In genomic region chr17:28907052-28907438, GRCh38 we compare ENCODE assay signal across 23 cellular contexts. TPM values are rescaled to one million over a fixed set of nuclear protein-coding genes. Genes with fewer than 3 reads are reported as not detected.
DNase-seq lines count a peak whose midpoint lies in the region; ATAC-seq, FAIRE-seq and TF ChIP-seq lines count a peak whose summit lies in the region.
"Had no signal": no experiment of that assay in that cellular context is flagged by ENCODE, and none has a peak within 500 bp of the region (broad histone marks: within the 10 kb centered on the region; RNA-seq: fewer than 3 reads in every experiment).

No MANE protein-coding gene starts in this region.

- no peak for TF ChIP-seq EP300 in H1 (IDR thresholded peaks at IDR 0.05; ENCODE audit: borderline replicate concordance in 1 of 2, low read depth in 2 of 2, low read length in 2 of 2)

- H2BK12ac ChIP-seq in H1 (ENCODE audit: low read depth, low read length) (no peak overlapping the region), neuronal stem cell (ENCODE audit: low read length) (no peak overlapping the region)

- H3K23me2 ChIP-seq in H1 (ENCODE audit: low read depth, low read length): peaks cover 5% of the 10 kb centered on the region; the same call in 1 of the 2 replicates

- H2BK15ac ChIP-seq in H1 (ENCODE audit: low read length) (no peak overlapping the region), neuronal stem cell (ENCODE audit: low read length) (no peak overlapping the region)

- H3K79me2 ChIP-seq in H1 (ENCODE audit: control insufficient read depth in 1 of 2, insufficient read depth in 2 of 2, low read length in 2 of 2) (no peaks in the 10 kb centered on the region), MM.1S (ENCODE audit: low read length) (peaks cover 14% of the 10 kb centered on the region)

- ATAC-seq in HG03159 (IDR thresholded peaks at IDR 0.05; ENCODE audit: unreplicated experiment): no peak
- ATAC-seq in HG02884 (IDR thresholded peaks at IDR 0.05; ENCODE audit: unreplicated experiment): no peak

- H3K9ac ChIP-seq in H1 (replicated peaks in 1 of 4; ENCODE audit: extremely low read depth in 1 of 4, low read depth in 3 of 4, low read length in 3 of 4): no peak overlapping the region
- no peak overlapping the region for H3K9ac ChIP-seq in neuronal stem cell (ENCODE audit: low read depth, low read length, poor library complexity)
- H3K9ac ChIP-seq in MM.1S (ENCODE audit: low read length): no peak overlapping the region

- FAIRE-seq in H1 (lab: Jason Lieb, UNC): no peak
- FAIRE-seq: D721Med, GM18507, GM19239 had no signal

- DNase-seq in OCI-M2 (lab: John Stamatoyannopoulos, UW; ENCODE audit: unreplicated experiment) (peak; percentile 76), H1 (ENCODE audit: low read depth in 1 of 2, low spot score in 2 of 2) (no peak), neuronal stem cell (ENCODE audit: low spot score) (no peak), MM.1S (no peak), brain microvascular endothelial cell (no peak)
- DNase-seq: activated CD4-positive, CD25-positive, alpha-beta regulatory T cell; activated naive CD4-positive, alpha-beta T cell treated with anti-CD3 and anti-CD28 coated beads for 36 hours; effector memory CD4-positive, alpha-beta T cell; HCEC 1CT; MV-4-11; NCI-H2081; NCI-H748 treated with DMSO at 0.1 percent for 48 hours; Peyer's patch; right cardiac atrium; stimulated activated CD4-positive, alpha-beta T cell treated with anti-CD3 and anti-CD28 coated beads, Interleukin-2, amount 100 ng/mL, for 24 hours; upper lobe of left lung had no signal

- H2BK120ac ChIP-seq in H1 (replicated peaks; ENCODE audit: low read depth, low read length) (no peak overlapping the region), neuronal stem cell (ENCODE audit: low read depth, low read length) (no peak overlapping the region)

- H3K4me1 ChIP-seq in H1 (replicated peaks in 1 of 4; ENCODE audit: control insufficient read depth in 3 of 4, insufficient read depth in 4 of 4, low read length in 3 of 4) (peaks cover 0 to 6% (median 2%) of the 10 kb centered on the region in 4 experiments; a peak in 6 of 7 replicates), neuronal stem cell (ENCODE audit: control insufficient read depth in 2 of 2, insufficient read depth in 1 of 2, low read depth in 1 of 2, low read length in 2 of 2) (peaks cover 0 to 1% of the 10 kb centered on the region in 2 donors), MM.1S (ENCODE audit: low read length) (peaks cover 17% of the 10 kb centered on the region)

- H2AK5ac ChIP-seq in H1 (ENCODE audit: low read depth, low read length) (no peak overlapping the region), neuronal stem cell (ENCODE audit: low read depth, low read length) (no peak overlapping the region)

- TF ChIP-seq CTCF in 22Rv1 (IDR thresholded peaks at IDR 0.05) (no peak), H1 (IDR thresholded peaks at IDR 0.05; ENCODE audit: control extremely low read depth in 1 of 3, insufficient read depth in 1 of 3, low read depth in 1 of 3, low read length in 3 of 3) (no peak), MM.1S (IDR thresholded peaks at IDR 0.05; ENCODE audit: low read length) (no peak), brain microvascular endothelial cell (IDR thresholded peaks at IDR 0.05; ENCODE audit: low read depth, low read length, missing control alignments) (no peak)

- H3K27ac ChIP-seq in 22Rv1: 0 out of 2 replicates have a peak overlapping the region, but pooled peaks have one; percentile 2
- H3K27ac ChIP-seq in H1 (ENCODE audit: low read depth, low read length): no peak overlapping the region
- H3K27ac ChIP-seq in neuronal stem cell (replicated peaks; ENCODE audit: low read length): peak overlapping the region; percentile 25
- H3K27ac ChIP-seq in MM.1S (ENCODE audit: low read length): no peak overlapping the region
- H3K27ac ChIP-seq in brain microvascular endothelial cell: no peak overlapping the region
- H3K27ac ChIP-seq: cardiac muscle cell had no signal

- H4K5ac ChIP-seq in H1 (ENCODE audit: insufficient read length, low read depth, low read length): no peak overlapping the region

- H3K9me2 ChIP-seq in MM.1S (replicated peaks; ENCODE audit: insufficient read depth, low read length): no peaks in the 10 kb centered on the region

- POLR2A ChIA-PET in H1 (lab: Charles Lee; ENCODE audit: partially characterized antibody): interaction anchor here (1.4 to 7.7 kb wide), 6 partner anchors 9 to 180 kb away, joined by 3 to 71 read pairs (median 5); partner anchors contain the start of genes FLOT2, NEK8 and TLCD1

- no peak for TF ChIP-seq RAD21 in H1 (IDR thresholded peaks at IDR 0.05 in 1 of 2, conservative IDR thresholded peaks at IDR 0.05 in 1 of 2; ENCODE audit: low read depth in 2 of 2, low read length in 2 of 2)

- no peak overlapping the region for H3K23ac ChIP-seq in H1 (ENCODE audit: insufficient read length)
- H3K23ac ChIP-seq in neuronal stem cell (ENCODE audit: low read depth, low read length, poor library complexity): no peak overlapping the region

- no peak overlapping the region for H4K8ac ChIP-seq in H1 (ENCODE audit: extremely low read depth, insufficient read depth, low read length)
- no peak overlapping the region for H4K8ac ChIP-seq in neuronal stem cell (ENCODE audit: low read depth, low read length)

- H3K79me1 ChIP-seq in H1 (ENCODE audit: low read depth, low read length) (peaks cover 2% of the 10 kb centered on the region; the same call in 1 of the 2 replicates), neuronal stem cell (ENCODE audit: low read depth, low read length) (no peaks in the 10 kb centered on the region)

- H3K9me3 ChIP-seq in H1 (ENCODE audit: insufficient read depth in 2 of 2, low read depth in 1 of 2, low read length in 1 of 2) (no peaks in the 10 kb centered on the region), neuronal stem cell (replicated peaks in 1 of 2; ENCODE audit: control insufficient read depth in 2 of 2, insufficient read depth in 1 of 2, low read depth in 1 of 2, low read length in 2 of 2) (no peaks in the 10 kb centered on the region), MM.1S (replicated peaks; ENCODE audit: insufficient read depth, low read length) (no peaks in the 10 kb centered on the region)
- H3K9me3 ChIP-seq: Peyer's patch, upper lobe of left lung had no signal

- H3K4ac ChIP-seq in H1 (replicated peaks; ENCODE audit: insufficient read length, low read depth, low read length) (no peak overlapping the region), neuronal stem cell (ENCODE audit: low read length) (no peak overlapping the region)

- H2AFZ ChIP-seq in H1 (ENCODE audit: low read length): no peak overlapping the region
- no peak overlapping the region for H2AFZ ChIP-seq in neuronal stem cell (ENCODE audit: low read length)
- no peak overlapping the region for H2AFZ ChIP-seq in MM.1S (ENCODE audit: low read length)

- peaks cover 6 to 14% of the 10 kb centered on the region in 2 experiments for H4K20me1 ChIP-seq in H1 (replicated peaks in 1 of 2; ENCODE audit: control insufficient read depth in 1 of 2, insufficient read depth in 2 of 2, low read length in 2 of 2)
- H4K20me1 ChIP-seq in MM.1S (ENCODE audit: insufficient read depth, low read length): no peaks in the 10 kb centered on the region

- peaks cover 23% of the 10 kb centered on the region for H3F3A ChIP-seq in MM.1S (ENCODE audit: insufficient read depth, low read length)

- CTCF ChIA-PET in H1 (lab: Charles Lee; ENCODE audit: partially characterized antibody): interaction anchor here (1.1 to 9.6 kb wide), 8 partner anchors 13 to 210 kb away, joined by 3 to 123 read pairs (median 5); partner anchors contain the start of genes NEK8 and TLCD1

- no peak for TF ChIP-seq POLR2A in H1 (IDR thresholded peaks at IDR 0.05; ENCODE audit: control extremely low read depth in 1 of 2, low read depth in 2 of 2, low read length in 2 of 2)

- peak overlapping the region; percentile 37; the same call in 1 of the 2 replicates for H2BK5ac ChIP-seq in H1 (ENCODE audit: low read depth, low read length)
- peak overlapping the region; percentile 56 for H2BK5ac ChIP-seq in neuronal stem cell (ENCODE audit: low read length)

- in situ Hi-C loops in brain microvascular endothelial cell (cut with HindIII; ENCODE audit: low pct_ligation_motif_present, low sequenced_read_pairs): no loop called here

- H3K4me2 ChIP-seq in H1 (ENCODE audit: insufficient read depth in 1 of 2, low read depth in 2 of 2, low read length in 2 of 2) (no peak overlapping the region), neuronal stem cell (ENCODE audit: insufficient read depth, low read length, poor library complexity, severe bottlenecking) (no peak overlapping the region), MM.1S (ENCODE audit: low read depth, low read length) (no peak overlapping the region)

- H3K36me3 ChIP-seq in H1 (ENCODE audit: control insufficient read depth in 2 of 4, insufficient read depth in 4 of 4, low read length in 3 of 4) (peaks cover 48 to 64% (median 59%) of the 10 kb centered on the region in 4 experiments), neuronal stem cell (replicated peaks in 1 of 2; ENCODE audit: control insufficient read depth in 2 of 2, insufficient read depth in 2 of 2, low read length in 2 of 2) (peaks cover 54 to 69% of the 10 kb centered on the region in 2 donors), MM.1S (replicated peaks; ENCODE audit: insufficient read depth, low read length) (0 out of 2 replicates have a peak, but pooled peaks cover 11% of the 10 kb centered on the region), brain microvascular endothelial cell (replicated peaks) (peaks cover 60% of the 10 kb centered on the region)

- no peak overlapping the region for H3K56ac ChIP-seq in H1 (replicated peaks; ENCODE audit: insufficient read length, low read depth, low read length)

- no peak overlapping the region for H3K18ac ChIP-seq in H1 (ENCODE audit: extremely low read depth, low read length)
- H3K18ac ChIP-seq in neuronal stem cell (ENCODE audit: low read length): no peak overlapping the region

- H4K91ac ChIP-seq in H1 (replicated peaks; ENCODE audit: insufficient read length, low read length) (no peak overlapping the region), neuronal stem cell (ENCODE audit: low read depth, low read length, poor library complexity) (no peak overlapping the region)

- 88% methylated on average over 3 of the region's 3 CpGs; no CpG with 5 or more reads in 1 of the 2 experiments for WGBS in H1 (ENCODE audit: extremely low coverage in 1 of 2, insufficient coverage in 1 of 2, insufficient read length in 1 of 2, insufficient replicate concordance in 2 of 2, low coverage in 1 of 2, low lambda C conversion rate in 2 of 2, missing lambda C conversion rate in 1 of 2), 2 experiments
- WGBS in neuronal stem cell (ENCODE audit: extremely low coverage in 2 of 2, insufficient read length in 2 of 2, insufficient replicate concordance in 1 of 2), 2 donors: no CpG with 5 or more reads among the region's 3 CpGs

- no peak overlapping the region for H2BK20ac ChIP-seq in H1 (ENCODE audit: low read length)

- H3K27me3 ChIP-seq in H1 (replicated peaks in 1 of 4; ENCODE audit: control insufficient read depth in 3 of 4, extremely low read depth in 1 of 4, insufficient read depth in 3 of 4, low read length in 3 of 4) (no peaks in the 10 kb centered on the region), neuronal stem cell (ENCODE audit: control insufficient read depth in 3 of 3, insufficient read depth in 3 of 3, low read depth in 1 of 3, low read length in 3 of 3) (no peaks in the 10 kb centered on the region), MM.1S (replicated peaks; ENCODE audit: insufficient read depth, low read length) (no peaks in the 10 kb centered on the region), brain microvascular endothelial cell (replicated peaks) (no peaks in the 10 kb centered on the region)
- H3K27me3 ChIP-seq: cardiac muscle cell, Peyer's patch, upper lobe of left lung had no signal

- H3K14ac ChIP-seq in H1 (ENCODE audit: insufficient read length): no peak overlapping the region
- H3K14ac ChIP-seq in neuronal stem cell (ENCODE audit: low read length): no peak overlapping the region

- H3K4me3 ChIP-seq in H1 (ENCODE audit: extremely low read depth in 1 of 4, insufficient read depth in 2 of 4, low read depth in 3 of 4, low read length in 4 of 4) (no peak overlapping the region), neuronal stem cell (ENCODE audit: low read length in 2 of 2) (no peak overlapping the region), MM.1S (ENCODE audit: low read length) (no peak overlapping the region), brain microvascular endothelial cell (ENCODE audit: low read depth, low read length) (no peak overlapping the region)
- H3K4me3 ChIP-seq: cardiac muscle cell, Peyer's patch, upper lobe of left lung had no signal

RNA-seq across cellular contexts. Expression of gene DHRS13, which starts 4.2 kb away (rescaled TPM):
- 22.1 and 23.7 TPM in 2 replicates for total RNA-seq in H1 (2021; fragmentation: NEBNext Ultra II Directional; extraction: Animal tissue kit (Norgen Biotek cat#: 25700))
- 30.0 and 33.9 TPM in 2 replicates for polyA plus RNA-seq in H1 (2011; rRNA removed)
- polyA plus RNA-seq in H1 (2011; cell fraction: cytosol; rRNA removed): 31.3 TPM
- polyA plus RNA-seq in H1 (2011; cell fraction: nucleus; rRNA removed): 26.4 TPM
- 9.0 to 18.0 TPM (median 17.3 TPM) in 4 replicates for polyA plus RNA-seq in H1 (2012, experiment 1 of 2)
- 21.1 TPM for polyA plus RNA-seq in H1 (2012, experiment 2 of 2)
- 29.1 TPM for polyA plus RNA-seq in H1 (2013, experiment 1 of 2)
- polyA plus RNA-seq in H1 (2013, experiment 2 of 2): 30.8 TPM
- polyA minus RNA-seq in H1 (2011; rRNA and poly(A)+ RNA removed): 18.9 and 19.8 TPM in 2 replicates
- polyA minus RNA-seq in H1 (2011; cell fraction: cytosol; rRNA and poly(A)+ RNA removed): 12.2 TPM
- polyA minus RNA-seq in H1 (2011; cell fraction: nucleus; rRNA and poly(A)+ RNA removed): 14.2 TPM
- polyA plus RNA-seq in neuronal stem cell (2013, experiment 1 of 2): 15.4 TPM
- 14.5 TPM for polyA plus RNA-seq in neuronal stem cell (2013, experiment 2 of 2)

RNA-seq across cellular contexts. Expression of gene FLOT2, which starts 9.5 kb away (rescaled TPM):
- total RNA-seq in H1 (2021; fragmentation: NEBNext Ultra II Directional; extraction: Animal tissue kit (Norgen Biotek cat#: 25700)): 116 and 121 TPM in 2 replicates
- 189 and 209 TPM in 2 replicates for polyA plus RNA-seq in H1 (2011; rRNA removed)
- 133 TPM for polyA plus RNA-seq in H1 (2011; cell fraction: cytosol; rRNA removed)
- 102 TPM for polyA plus RNA-seq in H1 (2011; cell fraction: nucleus; rRNA removed)
- polyA plus RNA-seq in H1 (2012, experiment 1 of 2): 101 to 164 TPM (median 143 TPM) in 4 replicates
- 179 TPM for polyA plus RNA-seq in H1 (2012, experiment 2 of 2)
- 85.5 TPM for polyA plus RNA-seq in H1 (2013, experiment 1 of 2)
- polyA plus RNA-seq in H1 (2013, experiment 2 of 2): 66.9 TPM
- 128 and 140 TPM in 2 replicates for polyA minus RNA-seq in H1 (2011; rRNA and poly(A)+ RNA removed)
- polyA minus RNA-seq in H1 (2011; cell fraction: cytosol; rRNA and poly(A)+ RNA removed): 88.1 TPM
- polyA minus RNA-seq in H1 (2011; cell fraction: nucleus; rRNA and poly(A)+ RNA removed): 31.3 TPM
- polyA plus RNA-seq in neuronal stem cell (2013, experiment 1 of 2): 95.3 TPM
- 94.8 TPM for polyA plus RNA-seq in neuronal stem cell (2013, experiment 2 of 2)

RNA-seq across cellular contexts. Expression of gene PHF12, which starts 44.3 kb away (rescaled TPM):
- 57.7 and 65.7 TPM in 2 replicates for total RNA-seq in H1 (2021; fragmentation: NEBNext Ultra II Directional; extraction: Animal tissue kit (Norgen Biotek cat#: 25700))
- 38.8 and 74.8 TPM in 2 replicates for polyA plus RNA-seq in H1 (2011; rRNA removed)
- 35.5 TPM for polyA plus RNA-seq in H1 (2011; cell fraction: cytosol; rRNA removed)
- 143 TPM for polyA plus RNA-seq in H1 (2011; cell fraction: nucleus; rRNA removed)
- polyA plus RNA-seq in H1 (2012, experiment 1 of 2): 54.3 to 66.0 TPM (median 57.0 TPM) in 4 replicates
- 18.9 TPM for polyA plus RNA-seq in H1 (2012, experiment 2 of 2)
- 30.5 TPM for polyA plus RNA-seq in H1 (2013, experiment 1 of 2)
- 27.9 TPM for polyA plus RNA-seq in H1 (2013, experiment 2 of 2)
- 52.7 and 53.4 TPM in 2 replicates for polyA minus RNA-seq in H1 (2011; rRNA and poly(A)+ RNA removed)
- polyA minus RNA-seq in H1 (2011; cell fraction: cytosol; rRNA and poly(A)+ RNA removed): 41.7 TPM
- 69.0 TPM for polyA minus RNA-seq in H1 (2011; cell fraction: nucleus; rRNA and poly(A)+ RNA removed)
- 24.9 TPM for polyA plus RNA-seq in neuronal stem cell (2013, experiment 1 of 2)
- polyA plus RNA-seq in neuronal stem cell (2013, experiment 2 of 2): 24.3 TPM

RNA-seq across cellular contexts. Expression of gene ERAL1, which starts 52.2 kb away (rescaled TPM):
- 67.8 and 77.1 TPM in 2 replicates for total RNA-seq in H1 (2021; fragmentation: NEBNext Ultra II Directional; extraction: Animal tissue kit (Norgen Biotek cat#: 25700))
- polyA plus RNA-seq in H1 (2011; rRNA removed): 122 and 143 TPM in 2 replicates
- polyA plus RNA-seq in H1 (2011; cell fraction: cytosol; rRNA removed): 114 TPM
- polyA plus RNA-seq in H1 (2011; cell fraction: nucleus; rRNA removed): 126 TPM
- 78.6 to 93.8 TPM (median 90.0 TPM) in 4 replicates for polyA plus RNA-seq in H1 (2012, experiment 1 of 2)
- 103 TPM for polyA plus RNA-seq in H1 (2012, experiment 2 of 2)
- 62.0 TPM for polyA plus RNA-seq in H1 (2013, experiment 1 of 2)
- 63.0 TPM for polyA plus RNA-seq in H1 (2013, experiment 2 of 2)
- 114 and 115 TPM in 2 replicates for polyA minus RNA-seq in H1 (2011; rRNA and poly(A)+ RNA removed)
- 73.9 TPM for polyA minus RNA-seq in H1 (2011; cell fraction: cytosol; rRNA and poly(A)+ RNA removed)
- 36.1 TPM for polyA minus RNA-seq in H1 (2011; cell fraction: nucleus; rRNA and poly(A)+ RNA removed)
- polyA plus RNA-seq in neuronal stem cell (2013, experiment 1 of 2): 36.2 TPM
- polyA plus RNA-seq in neuronal stem cell (2013, experiment 2 of 2): 39.5 TPM

Comparison
In these comparisons a context has a peak if more than half of its experiments do, and no peak if none do; other contexts are left out.
1. H3K27ac ChIP-seq: peak in 22Rv1 (single experiment) and neuronal stem cell (single experiment); none in H1 (single experiment), MM.1S (single experiment) and brain microvascular endothelial cell (single experiment).